ENCODE assay signal across 9 cellular contexts in genomic region chr7:23490357-23491131, GRCh38. TPM values are rescaled to one million over a fixed set of nuclear protein-coding genes. Genes with fewer than 3 reads are reported as not detected.
DNase-seq lines count a peak whose midpoint lies in the region; ATAC-seq and TF ChIP-seq lines count a peak whose summit lies in the region.
"Had no signal": no experiment of that assay in that cellular context is flagged by ENCODE, and none has a peak within 500 bp of the region (broad histone marks: within the 10 kb centered on the region; RNA-seq: fewer than 3 reads in every experiment).

No MANE protein-coding gene starts in this region.

- H3K4me1 ChIP-seq in right cardiac atrium (ENCODE audit: control insufficient read depth, insufficient read depth, low read length), result no peaks in the 10 kb centered on the region
- no peaks in the 10 kb centered on the region for H3K4me1 ChIP-seq in gastrocnemius medialis

- TF ChIP-seq CTCF in gastrocnemius medialis (IDR thresholded peaks at IDR 0.05 in 4 of 5, conservative IDR thresholded peaks at IDR 0.05 in 1 of 5), result no peak

- in situ Hi-C loops in gastrocnemius medialis (cut with MboI; ENCODE audit: low sequenced_read_pairs in 4 of 4), result no loop called here

- peak overlapping the region; percentile 84 for H3K27ac Mint-ChIP-seq in activated naive CD8-positive, alpha-beta T cell

- 46% methylated on average over 56 of the region's 56 CpGs for WGBS in right cardiac atrium

- H3K9me3 ChIP-seq in right cardiac atrium (ENCODE audit: control insufficient read depth, low read length) (no peaks in the 10 kb centered on the region), gastrocnemius medialis (no peaks in the 10 kb centered on the region)

- TF ChIP-seq POLR2A in gastrocnemius medialis (IDR thresholded peaks at IDR 0.05), result no peak

- no peaks in the 10 kb centered on the region for H3K27me3 Mint-ChIP-seq in activated naive CD8-positive, alpha-beta T cell

- intact Hi-C loops in right cardiac atrium (cut with DNase I) (no loop called here), gastrocnemius medialis (cut with DNase I; ENCODE audit: low total_unique reads) (no loop called here)

- H3K9me3 Mint-ChIP-seq in activated naive CD8-positive, alpha-beta T cell (ENCODE audit: low read depth), result no peaks in the 10 kb centered on the region

- ATAC-seq in GM18498 (IDR thresholded peaks at IDR 0.05; ENCODE audit: unreplicated experiment) (peak; percentile 73), HG02571 (IDR thresholded peaks at IDR 0.05; ENCODE audit: unreplicated experiment) (peak; percentile 67), right cardiac atrium (peak; percentile 90 to 91), gastrocnemius medialis (no peak)

- H3K4me1 Mint-ChIP-seq in activated naive CD8-positive, alpha-beta T cell (ENCODE audit: low read depth), result peaks cover 8% of the 10 kb centered on the region

- no peaks in the 10 kb centered on the region for H3K36me3 Mint-ChIP-seq in activated naive CD8-positive, alpha-beta T cell

- peak overlapping the region; percentile 2 for H3K27ac ChIP-seq in right cardiac atrium (ENCODE audit: low read length)
- H3K27ac ChIP-seq in gastrocnemius medialis, result peak overlapping the region in 2 of 4 donors; percentile 3 to 11
- H3K27ac ChIP-seq: cardiac muscle cell had no signal

- H3K27me3 ChIP-seq in right cardiac atrium (ENCODE audit: control insufficient read depth, insufficient read depth) (no peaks in the 10 kb centered on the region), gastrocnemius medialis (peaks cover 0 to 5% (median 0%) of the 10 kb centered on the region in 3 donors)
- H3K27me3 ChIP-seq: cardiac muscle cell had no signal

- peak overlapping the region; percentile 82 for H3K4me3 Mint-ChIP-seq in activated naive CD8-positive, alpha-beta T cell

- H3K4me3 ChIP-seq in right cardiac atrium (ENCODE audit: low read length) (peak overlapping the region; percentile 51), gastrocnemius medialis (peak overlapping the region; percentile 47 to 58 (median 54))
- H3K4me3 ChIP-seq: cardiac muscle cell had no signal

- peak; percentile 53 for DNase-seq in RPMI7951 (ENCODE audit: low read depth)
- DNase-seq in right cardiac atrium, result peak; percentile 60 to 86 (median 81)
- peak in 1 of 2 donors; percentile 17 for DNase-seq in gastrocnemius medialis
- DNase-seq in inferior parietal cortex (ENCODE audit: extremely low spot score), result no peak
- no peak for DNase-seq in NCI-H2029 treated with DMSO at 0.1 percent for 48 hours (lab: John Stamatoyannopoulos, UW)

- no peaks in the 10 kb centered on the region for H3K36me3 ChIP-seq in gastrocnemius medialis
- H3K36me3 ChIP-seq: cardiac muscle cell had no signal

RNA-seq across cellular contexts. Expression of gene IGF2BP3, which starts 20.3 kb away (rescaled TPM):
- 120 and 145 TPM in 2 replicates for total RNA-seq in RPMI7951 (2014; rRNA removed; shearing (Covaris generic))
- total RNA-seq in right cardiac atrium (under 1 TPM in 2 of 4 donors, not detected in 2; 0.14 to 0.22 TPM), gastrocnemius medialis (under 1 TPM in 1 of 4 donors, not detected in 3; 0.51 TPM)
- polyA plus RNA-seq in right cardiac atrium, result 0.02 TPM

RNA-seq across cellular contexts. Expression of gene TRA2A, which starts 41.2 kb away (rescaled TPM):
- 25.1 and 28.3 TPM in 2 replicates for total RNA-seq in RPMI7951 (2014; rRNA removed; shearing (Covaris generic))
- total RNA-seq in right cardiac atrium (10 to 100 TPM; 31.9 to 52.1 (median 42.7) TPM), gastrocnemius medialis (1 to 10 TPM; 4.8 to 6.4 (median 5.7) TPM)
- polyA plus RNA-seq in right cardiac atrium, result 38.9 TPM

Comparison
In these comparisons a context has a peak if more than half of its experiments do, and no peak if none do; other contexts are left out.
1. ATAC-seq: peak in GM18498 (single experiment), HG02571 (single experiment) and right cardiac atrium (2 of 2); none in gastrocnemius medialis (0 of 2).
2. DNase-seq: peak in RPMI7951 (single experiment) and right cardiac atrium (3 of 3); none in inferior parietal cortex (single experiment) and NCI-H2029 treated with DMSO at 0.1 percent for 48 hours (single experiment).
3. RNA of gene IGF2BP3, which starts 20.3 kb away (total RNA-seq): 120 to 145 TPM in RPMI7951; 0.14 to 0.22 TPM in right cardiac atrium and 0.51 TPM in gastrocnemius medialis; every median in the first group is over 10 times any median in the second.